Comparison of ENCODE assay signal across 1 cellular context in the genomic region with DNA sequence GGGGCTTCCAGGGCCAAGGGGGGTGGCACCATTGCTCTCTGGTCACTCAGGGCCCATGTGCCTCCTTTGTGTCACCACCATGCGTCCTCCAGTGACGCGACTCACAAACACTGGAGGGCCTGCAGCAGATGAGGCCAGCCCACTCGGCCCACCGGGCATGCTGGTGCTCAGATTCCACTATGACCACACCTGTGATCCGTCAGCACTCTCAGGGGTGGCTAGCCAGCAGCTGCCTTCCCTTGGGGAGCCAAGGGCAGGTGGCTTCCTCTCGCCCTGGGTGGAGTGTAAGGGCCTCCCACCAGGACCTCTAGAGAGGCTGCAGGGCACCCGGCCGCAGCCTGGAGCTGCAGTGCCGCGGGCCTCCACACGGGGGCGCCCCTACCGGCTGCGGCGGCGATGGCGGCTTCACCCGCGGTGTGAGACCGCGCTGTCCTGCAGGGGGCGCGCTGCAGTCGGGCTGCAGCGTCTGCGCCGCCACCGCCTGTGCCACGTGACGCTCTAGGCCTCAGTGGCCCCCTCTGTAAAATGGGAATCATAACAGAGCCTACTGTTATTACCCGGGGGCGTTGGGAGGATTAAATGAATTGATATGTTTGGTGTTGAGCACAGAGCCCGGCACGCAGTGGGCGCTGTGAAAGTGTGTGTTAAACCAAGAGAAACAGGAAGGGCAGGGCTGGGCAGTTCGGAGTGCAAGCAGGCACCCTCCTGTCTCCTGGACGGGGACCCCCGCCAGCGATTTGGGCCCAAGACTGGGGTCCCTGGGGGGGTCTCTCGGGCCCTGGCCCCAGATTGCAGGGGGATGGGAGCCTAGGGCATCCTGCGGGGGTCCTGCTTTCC.
TF ChIP-seq lines count a peak whose summit lies in the region.

No MANE protein-coding gene starts in this region.

TF ChIP-seq in K562, 482 proteins besides CTCF, POLR2A, EP300 and RAD21 (continued from another document and continues in another):
- TF ChIP-seq, protein P1, sequence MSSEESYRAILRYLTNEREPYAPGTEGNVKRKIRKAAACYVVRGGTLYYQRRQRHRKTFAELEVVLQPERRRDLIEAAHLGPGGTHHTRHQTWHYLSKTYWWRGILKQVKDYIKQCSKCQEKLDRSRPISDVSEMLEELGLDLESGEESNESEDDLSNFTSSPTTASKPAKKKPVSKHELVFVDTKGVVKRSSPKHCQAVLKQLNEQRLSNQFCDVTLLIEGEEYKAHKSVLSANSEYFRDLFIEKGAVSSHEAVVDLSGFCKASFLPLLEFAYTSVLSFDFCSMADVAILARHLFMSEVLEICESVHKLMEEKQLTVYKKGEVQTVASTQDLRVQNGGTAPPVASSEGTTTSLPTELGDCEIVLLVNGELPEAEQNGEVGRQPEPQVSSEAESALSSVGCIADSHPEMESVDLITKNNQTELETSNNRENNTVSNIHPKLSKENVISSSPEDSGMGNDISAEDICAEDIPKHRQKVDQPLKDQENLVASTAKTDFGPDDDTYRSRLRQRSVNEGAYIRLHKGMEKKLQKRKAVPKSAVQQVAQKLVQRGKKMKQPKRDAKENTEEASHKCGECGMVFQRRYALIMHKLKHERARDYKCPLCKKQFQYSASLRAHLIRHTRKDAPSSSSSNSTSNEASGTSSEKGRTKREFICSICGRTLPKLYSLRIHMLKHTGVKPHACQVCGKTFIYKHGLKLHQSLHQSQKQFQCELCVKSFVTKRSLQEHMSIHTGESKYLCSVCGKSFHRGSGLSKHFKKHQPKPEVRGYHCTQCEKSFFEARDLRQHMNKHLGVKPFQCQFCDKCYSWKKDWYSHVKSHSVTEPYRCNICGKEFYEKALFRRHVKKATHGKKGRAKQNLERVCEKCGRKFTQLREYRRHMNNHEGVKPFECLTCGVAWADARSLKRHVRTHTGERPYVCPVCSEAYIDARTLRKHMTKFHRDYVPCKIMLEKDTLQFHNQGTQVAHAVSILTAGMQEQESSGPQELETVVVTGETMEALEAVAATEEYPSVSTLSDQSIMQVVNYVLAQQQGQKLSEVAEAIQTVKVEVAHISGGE (CRISPR knock-in tag; IDR thresholded peaks at IDR 0.05), result no peak; a peak in 1 of 6 replicates
- TF ChIP-seq NR3C1 (CRISPR knock-in tag; IDR thresholded peaks at IDR 0.05) (peak; percentile 55; the same call in 1 of the 2 replicates), U2AF1 (optimal IDR thresholded peaks at IDR 0.05; ENCODE audit: low read depth, low read length) (peak; percentile 79), ZNF707 (CRISPR knock-in tag; conservative IDR thresholded peaks at IDR 0.05) (no peak), NFIC (IDR thresholded peaks at IDR 0.05) (peak; percentile 50), ZBTB7A (IDR thresholded peaks at IDR 0.05; ENCODE audit: borderline replicate concordance, control insufficient read depth, low read depth, low read length) (peak; percentile 53; the same call in 1 of the 2 replicates), SREBF2 (CRISPR knock-in tag; IDR thresholded peaks at IDR 0.05) (no peak), ESRRB (CRISPR knock-in tag; IDR thresholded peaks at IDR 0.05; ENCODE audit: borderline replicate concordance) (no peak), LCOR (CRISPR knock-in tag; IDR thresholded peaks at IDR 0.05) (0 out of 2 replicates have a peak, but pooled peaks have one; percentile 77), ZNF696 (CRISPR knock-in tag; conservative IDR thresholded peaks at IDR 0.05) (no peak), ZNF263 (CRISPR knock-in tag; IDR thresholded peaks at IDR 0.05; ENCODE audit: borderline replicate concordance) (peak; percentile 88), SMAD2 (IDR thresholded peaks at IDR 0.05; ENCODE audit: low read depth, low read length) (0 out of 2 replicates have a peak, but pooled peaks have one; percentile 74), CHD4 (IDR thresholded peaks at IDR 0.05; ENCODE audit: insufficient read depth, insufficient replicate concordance, low read depth, low read length, poor library complexity, severe bottlenecking) (peak; percentile 98), ZNF41 (CRISPR knock-in tag; conservative IDR thresholded peaks at IDR 0.05) (peak; percentile 54; the same call in 1 of the 2 replicates), ZSCAN29 (IDR thresholded peaks at IDR 0.05) (peak; percentile 24; the same call in 1 of the 2 replicates), MCM5 (IDR thresholded peaks at IDR 0.05; ENCODE audit: low read depth) (no peak), ZNF143 (CRISPR knock-in tag; IDR thresholded peaks at IDR 0.05) (no peak), ERF (CRISPR knock-in tag; IDR thresholded peaks at IDR 0.05) (peak; percentile 87), JUND (IDR thresholded peaks at IDR 0.05; ENCODE audit: borderline replicate concordance, low read depth, low read length) (peak; percentile 64), JUND (tag; IDR thresholded peaks at IDR 0.05; ENCODE audit: borderline replicate concordance, low read depth, low read length) (no peak; the same call in 2 of the 3 replicates), MAFK (IDR thresholded peaks at IDR 0.05; ENCODE audit: low read length) (no peak), MEF2D (tag; conservative IDR thresholded peaks at IDR 0.05; ENCODE audit: low read depth) (no peak), NCOA1 (IDR thresholded peaks at IDR 0.05; ENCODE audit: low read depth) (no peak), KLF16 (IDR thresholded peaks at IDR 0.05) (peak; percentile 83)
- TF ChIP-seq, protein P2, sequence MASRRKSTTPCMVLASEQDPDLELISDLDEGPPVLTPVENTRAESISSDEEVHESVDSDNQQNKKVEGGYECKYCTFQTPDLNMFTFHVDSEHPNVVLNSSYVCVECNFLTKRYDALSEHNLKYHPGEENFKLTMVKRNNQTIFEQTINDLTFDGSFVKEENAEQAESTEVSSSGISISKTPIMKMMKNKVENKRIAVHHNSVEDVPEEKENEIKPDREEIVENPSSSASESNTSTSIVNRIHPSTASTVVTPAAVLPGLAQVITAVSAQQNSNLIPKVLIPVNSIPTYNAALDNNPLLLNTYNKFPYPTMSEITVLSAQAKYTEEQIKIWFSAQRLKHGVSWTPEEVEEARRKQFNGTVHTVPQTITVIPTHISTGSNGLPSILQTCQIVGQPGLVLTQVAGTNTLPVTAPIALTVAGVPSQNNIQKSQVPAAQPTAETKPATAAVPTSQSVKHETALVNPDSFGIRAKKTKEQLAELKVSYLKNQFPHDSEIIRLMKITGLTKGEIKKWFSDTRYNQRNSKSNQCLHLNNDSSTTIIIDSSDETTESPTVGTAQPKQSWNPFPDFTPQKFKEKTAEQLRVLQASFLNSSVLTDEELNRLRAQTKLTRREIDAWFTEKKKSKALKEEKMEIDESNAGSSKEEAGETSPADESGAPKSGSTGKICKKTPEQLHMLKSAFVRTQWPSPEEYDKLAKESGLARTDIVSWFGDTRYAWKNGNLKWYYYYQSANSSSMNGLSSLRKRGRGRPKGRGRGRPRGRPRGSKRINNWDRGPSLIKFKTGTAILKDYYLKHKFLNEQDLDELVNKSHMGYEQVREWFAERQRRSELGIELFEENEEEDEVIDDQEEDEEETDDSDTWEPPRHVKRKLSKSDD (conservative IDR thresholded peaks at IDR 0.05; ENCODE audit: low read length), result peak; percentile 93; the same call in 1 of the 2 replicates
- TF ChIP-seq, protein P3, sequence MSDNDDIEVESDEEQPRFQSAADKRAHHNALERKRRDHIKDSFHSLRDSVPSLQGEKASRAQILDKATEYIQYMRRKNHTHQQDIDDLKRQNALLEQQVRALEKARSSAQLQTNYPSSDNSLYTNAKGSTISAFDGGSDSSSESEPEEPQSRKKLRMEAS (CRISPR knock-in tag; IDR thresholded peaks at IDR 0.05), result peak; percentile 93
- TF ChIP-seq, protein P4, sequence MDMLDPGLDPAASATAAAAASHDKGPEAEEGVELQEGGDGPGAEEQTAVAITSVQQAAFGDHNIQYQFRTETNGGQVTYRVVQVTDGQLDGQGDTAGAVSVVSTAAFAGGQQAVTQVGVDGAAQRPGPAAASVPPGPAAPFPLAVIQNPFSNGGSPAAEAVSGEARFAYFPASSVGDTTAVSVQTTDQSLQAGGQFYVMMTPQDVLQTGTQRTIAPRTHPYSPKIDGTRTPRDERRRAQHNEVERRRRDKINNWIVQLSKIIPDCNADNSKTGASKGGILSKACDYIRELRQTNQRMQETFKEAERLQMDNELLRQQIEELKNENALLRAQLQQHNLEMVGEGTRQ (CRISPR knock-in tag; IDR thresholded peaks at IDR 0.05), result peak; percentile 99
- TF ChIP-seq, protein P5, sequence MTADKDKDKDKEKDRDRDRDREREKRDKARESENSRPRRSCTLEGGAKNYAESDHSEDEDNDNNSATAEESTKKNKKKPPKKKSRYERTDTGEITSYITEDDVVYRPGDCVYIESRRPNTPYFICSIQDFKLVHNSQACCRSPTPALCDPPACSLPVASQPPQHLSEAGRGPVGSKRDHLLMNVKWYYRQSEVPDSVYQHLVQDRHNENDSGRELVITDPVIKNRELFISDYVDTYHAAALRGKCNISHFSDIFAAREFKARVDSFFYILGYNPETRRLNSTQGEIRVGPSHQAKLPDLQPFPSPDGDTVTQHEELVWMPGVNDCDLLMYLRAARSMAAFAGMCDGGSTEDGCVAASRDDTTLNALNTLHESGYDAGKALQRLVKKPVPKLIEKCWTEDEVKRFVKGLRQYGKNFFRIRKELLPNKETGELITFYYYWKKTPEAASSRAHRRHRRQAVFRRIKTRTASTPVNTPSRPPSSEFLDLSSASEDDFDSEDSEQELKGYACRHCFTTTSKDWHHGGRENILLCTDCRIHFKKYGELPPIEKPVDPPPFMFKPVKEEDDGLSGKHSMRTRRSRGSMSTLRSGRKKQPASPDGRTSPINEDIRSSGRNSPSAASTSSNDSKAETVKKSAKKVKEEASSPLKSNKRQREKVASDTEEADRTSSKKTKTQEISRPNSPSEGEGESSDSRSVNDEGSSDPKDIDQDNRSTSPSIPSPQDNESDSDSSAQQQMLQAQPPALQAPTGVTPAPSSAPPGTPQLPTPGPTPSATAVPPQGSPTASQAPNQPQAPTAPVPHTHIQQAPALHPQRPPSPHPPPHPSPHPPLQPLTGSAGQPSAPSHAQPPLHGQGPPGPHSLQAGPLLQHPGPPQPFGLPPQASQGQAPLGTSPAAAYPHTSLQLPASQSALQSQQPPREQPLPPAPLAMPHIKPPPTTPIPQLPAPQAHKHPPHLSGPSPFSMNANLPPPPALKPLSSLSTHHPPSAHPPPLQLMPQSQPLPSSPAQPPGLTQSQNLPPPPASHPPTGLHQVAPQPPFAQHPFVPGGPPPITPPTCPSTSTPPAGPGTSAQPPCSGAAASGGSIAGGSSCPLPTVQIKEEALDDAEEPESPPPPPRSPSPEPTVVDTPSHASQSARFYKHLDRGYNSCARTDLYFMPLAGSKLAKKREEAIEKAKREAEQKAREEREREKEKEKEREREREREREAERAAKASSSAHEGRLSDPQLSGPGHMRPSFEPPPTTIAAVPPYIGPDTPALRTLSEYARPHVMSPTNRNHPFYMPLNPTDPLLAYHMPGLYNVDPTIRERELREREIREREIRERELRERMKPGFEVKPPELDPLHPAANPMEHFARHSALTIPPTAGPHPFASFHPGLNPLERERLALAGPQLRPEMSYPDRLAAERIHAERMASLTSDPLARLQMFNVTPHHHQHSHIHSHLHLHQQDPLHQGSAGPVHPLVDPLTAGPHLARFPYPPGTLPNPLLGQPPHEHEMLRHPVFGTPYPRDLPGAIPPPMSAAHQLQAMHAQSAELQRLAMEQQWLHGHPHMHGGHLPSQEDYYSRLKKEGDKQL (CRISPR knock-in tag; IDR thresholded peaks at IDR 0.05; ENCODE audit: borderline replicate concordance), result peak; percentile 97
- TF ChIP-seq, protein P6, sequence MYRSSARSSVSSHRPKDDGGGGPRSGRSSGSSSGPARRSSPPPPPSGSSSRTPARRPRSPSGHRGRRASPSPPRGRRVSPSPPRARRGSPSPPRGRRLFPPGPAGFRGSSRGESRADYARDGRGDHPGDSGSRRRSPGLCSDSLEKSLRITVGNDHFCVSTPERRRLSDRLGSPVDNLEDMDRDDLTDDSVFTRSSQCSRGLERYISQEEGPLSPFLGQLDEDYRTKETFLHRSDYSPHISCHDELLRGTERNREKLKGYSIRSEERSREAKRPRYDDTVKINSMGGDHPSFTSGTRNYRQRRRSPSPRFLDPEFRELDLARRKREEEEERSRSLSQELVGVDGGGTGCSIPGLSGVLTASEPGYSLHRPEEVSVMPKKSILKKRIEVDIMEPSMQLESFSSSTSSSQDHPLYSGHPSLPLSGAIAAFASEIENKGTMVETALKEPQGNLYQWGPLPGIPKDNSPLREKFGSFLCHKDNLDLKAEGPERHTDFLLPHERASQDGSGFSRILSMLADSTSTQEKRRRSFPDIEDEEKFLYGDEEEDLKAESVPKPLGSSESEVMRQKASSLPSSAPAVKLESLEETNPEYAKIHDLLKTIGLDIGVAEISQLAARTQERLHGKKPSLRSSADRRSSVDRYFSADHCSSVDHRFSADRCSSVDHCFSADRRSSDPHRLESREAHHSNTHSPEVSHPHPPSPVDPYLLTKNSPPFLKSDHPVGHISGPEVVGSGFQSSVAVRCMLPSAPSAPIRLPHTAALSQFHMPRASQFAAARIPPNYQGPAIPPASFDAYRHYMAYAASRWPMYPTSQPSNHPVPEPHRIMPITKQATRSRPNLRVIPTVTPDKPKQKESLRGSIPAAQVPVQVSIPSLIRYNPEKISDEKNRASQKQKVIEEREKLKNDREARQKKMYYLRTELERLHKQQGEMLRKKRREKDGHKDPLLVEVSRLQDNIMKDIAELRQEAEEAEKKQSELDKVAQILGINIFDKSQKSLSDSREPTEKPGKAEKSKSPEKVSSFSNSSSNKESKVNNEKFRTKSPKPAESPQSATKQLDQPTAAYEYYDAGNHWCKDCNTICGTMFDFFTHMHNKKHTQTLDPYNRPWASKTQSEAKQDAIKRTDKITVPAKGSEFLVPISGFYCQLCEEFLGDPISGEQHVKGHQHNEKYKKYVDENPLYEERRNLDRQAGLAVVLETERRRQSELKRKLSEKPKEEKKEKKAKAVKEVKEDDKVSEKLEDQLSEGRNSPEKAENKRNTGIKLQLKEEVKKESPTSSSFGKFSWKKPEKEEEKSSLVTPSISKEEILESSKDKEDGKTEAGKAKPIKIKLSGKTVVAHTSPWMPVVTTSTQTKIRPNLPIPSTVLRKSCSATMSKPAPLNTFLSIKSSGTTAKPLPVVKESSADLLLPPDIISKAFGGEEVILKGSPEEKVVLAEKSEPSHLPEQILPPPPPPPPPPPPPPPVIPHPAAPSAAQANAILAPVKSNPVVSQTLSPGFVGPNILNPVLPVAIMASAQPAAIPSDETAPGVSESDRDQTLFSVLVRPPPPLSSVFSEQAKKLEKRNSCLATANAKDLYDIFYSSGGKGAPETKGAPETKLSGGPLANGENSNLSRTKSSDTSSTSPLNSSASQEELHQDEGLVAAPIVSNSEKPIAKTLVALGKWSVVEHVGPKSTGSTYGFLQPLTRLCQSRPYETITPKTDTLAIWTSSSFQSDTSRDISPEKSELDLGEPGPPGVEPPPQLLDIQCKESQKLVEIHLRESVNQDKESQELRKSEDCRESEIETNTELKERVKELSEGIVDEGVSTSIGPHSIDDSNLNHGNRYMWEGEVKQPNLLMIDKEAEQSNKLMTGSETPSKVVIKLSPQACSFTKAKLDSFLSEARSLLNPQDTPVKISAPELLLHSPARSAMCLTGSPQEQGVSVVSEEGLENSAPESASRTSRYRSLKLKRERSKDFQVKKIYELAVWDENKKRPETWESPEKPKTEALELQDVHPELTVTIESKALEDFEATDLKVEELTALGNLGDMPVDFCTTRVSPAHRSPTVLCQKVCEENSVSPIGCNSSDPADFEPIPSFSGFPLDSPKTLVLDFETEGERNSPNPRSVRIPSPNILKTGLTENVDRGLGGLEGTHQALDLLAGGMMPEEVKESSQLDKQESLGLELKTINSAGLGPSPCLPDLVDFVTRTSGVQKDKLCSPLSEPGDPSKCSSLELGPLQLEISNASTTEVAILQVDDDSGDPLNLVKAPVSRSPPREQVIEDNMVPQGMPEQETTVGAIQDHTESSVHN (IDR thresholded peaks at IDR 0.05; ENCODE audit: borderline replicate concordance in 1 of 2, low read depth in 1 of 2), result no peak
- TF ChIP-seq, protein P7, sequence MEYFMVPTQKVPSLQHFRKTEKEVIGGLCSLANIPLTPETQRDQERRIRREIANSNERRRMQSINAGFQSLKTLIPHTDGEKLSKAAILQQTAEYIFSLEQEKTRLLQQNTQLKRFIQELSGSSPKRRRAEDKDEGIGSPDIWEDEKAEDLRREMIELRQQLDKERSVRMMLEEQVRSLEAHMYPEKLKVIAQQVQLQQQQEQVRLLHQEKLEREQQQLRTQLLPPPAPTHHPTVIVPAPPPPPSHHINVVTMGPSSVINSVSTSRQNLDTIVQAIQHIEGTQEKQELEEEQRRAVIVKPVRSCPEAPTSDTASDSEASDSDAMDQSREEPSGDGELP (CRISPR knock-in tag; IDR thresholded peaks at IDR 0.05; ENCODE audit: borderline replicate concordance), result peak; percentile 92
